ENCODE assay signal across 14 cellular contexts in the genomic region with DNA sequence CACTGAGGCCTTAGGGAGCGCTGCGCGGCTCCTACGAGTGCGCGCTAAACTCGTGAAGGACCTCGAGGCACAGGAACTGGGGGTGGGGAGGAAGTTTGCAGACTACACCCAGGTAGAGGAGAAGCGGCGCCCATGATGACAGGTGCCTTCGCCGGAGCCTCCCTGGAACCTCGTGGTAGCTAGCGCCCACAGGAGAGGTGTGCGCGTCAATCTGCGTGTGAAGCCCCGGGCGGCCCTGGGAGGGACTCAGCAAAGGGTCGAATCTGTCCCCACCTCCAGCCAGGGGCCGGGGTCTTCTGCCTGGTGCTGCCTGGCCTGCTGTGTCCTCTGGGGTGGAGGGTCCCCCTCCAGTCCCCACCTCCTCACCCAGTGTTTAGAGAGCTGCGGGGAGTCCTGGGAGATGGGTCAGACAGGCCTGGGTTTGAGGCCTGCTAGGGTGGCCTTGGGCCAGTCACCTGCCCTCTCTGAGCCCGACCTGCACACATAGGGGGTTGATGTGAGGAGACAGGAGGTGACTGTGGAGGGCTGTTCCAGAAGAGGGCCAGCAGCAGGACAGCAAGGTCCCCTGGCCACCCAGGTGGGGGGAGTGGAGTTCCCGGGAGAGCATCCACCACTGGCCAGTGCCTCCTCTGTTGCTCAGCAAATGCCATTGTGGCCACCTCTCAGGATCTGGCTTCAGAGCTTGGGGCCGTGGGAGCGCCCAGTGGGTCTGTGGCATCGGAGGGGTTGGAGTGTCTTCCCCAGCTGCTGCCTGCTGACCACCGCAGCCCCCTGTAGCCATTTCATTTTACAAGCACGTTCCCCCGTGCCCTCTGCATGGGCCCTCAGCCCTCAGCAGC. TPM values are rescaled to one million over a fixed set of nuclear protein-coding genes. Genes with fewer than 3 reads are reported as not detected.
DNase-seq lines count a peak whose midpoint lies in the region; ATAC-seq and TF ChIP-seq lines count a peak whose summit lies in the region.
"Had no signal": no experiment of that assay in that cellular context is flagged by ENCODE, and none has a peak within 500 bp of the region (broad histone marks: within the 10 kb centered on the region; RNA-seq: fewer than 3 reads in every experiment).

No MANE protein-coding gene starts in this region.

- TF ChIP-seq POLR2A in lower leg skin (IDR thresholded peaks at IDR 0.05), result no peak

- TF ChIP-seq CTCF in right atrium auricular region (IDR thresholded peaks at IDR 0.05), result no peak
- no peak for TF ChIP-seq CTCF in coronary artery (IDR thresholded peaks at IDR 0.05)
- no peak for TF ChIP-seq CTCF in lower leg skin (IDR thresholded peaks at IDR 0.05)

- peaks cover 0 to 2% of the 10 kb centered on the region in 2 donors for H3K9me3 ChIP-seq in right atrium auricular region
- H3K9me3 ChIP-seq: uterus had no signal

- H3K4me1 ChIP-seq in right atrium auricular region (peaks cover 0 to 20% of the 10 kb centered on the region in 2 donors), urinary bladder (ENCODE audit: insufficient read depth) (no peaks in the 10 kb centered on the region)

- DNase-seq in Right ventricle myocardium inferior (ENCODE audit: missing footprints) (peak; percentile 62), right atrium auricular region (ENCODE audit: low spot score) (no peak), coronary artery (ENCODE audit: low spot score) (no peak), lower leg skin (ENCODE audit: low spot score in 2 of 2) (peak in 1 of 2 donors; percentile 81), anterior cingulate cortex (lab: John Stamatoyannopoulos, UW) (no peak), SW 1271 (lab: John Stamatoyannopoulos, UW) (no peak)
- DNase-seq in stimulated activated naive CD4-positive, alpha-beta T cell (lab: John Stamatoyannopoulos, UW), result no peak
- DNase-seq: cortex of kidney, DMS53, NCI-H226, OCI-M1, uterus had no signal

- no peaks in the 10 kb centered on the region for H3K27me3 ChIP-seq in right atrium auricular region

- ATAC-seq in Right ventricle myocardium inferior, result no peak
- ATAC-seq: GM12878 had no signal

- intact Hi-C loops in Right ventricle myocardium inferior (cut with DNase I) (no loop called here), lower leg skin (cut with DNase I; ENCODE audit: low total_unique reads) (no loop called here)

- H3K4me3 ChIP-seq in right atrium auricular region (no peak overlapping the region), coronary artery (peak overlapping the region; percentile 78), lower leg skin (ENCODE audit: low read depth, poor library complexity, severe bottlenecking) (peak overlapping the region; percentile 3), urinary bladder (ENCODE audit: low read depth, low read length) (peak overlapping the region; percentile 1)
- H3K4me3 ChIP-seq: GM12878, uterus had no signal

- no peak overlapping the region for H3K27ac ChIP-seq in right atrium auricular region
- H3K27ac ChIP-seq in coronary artery, result no peak overlapping the region
- no peak overlapping the region for H3K27ac ChIP-seq in urinary bladder (ENCODE audit: low read depth)
- H3K27ac ChIP-seq: uterus had no signal

- 46 to 69% methylated on average over 12 to 27 of the region's 30 CpGs for WGBS in lower leg skin, 2 donors
- 66% methylated on average over 30 of the region's 30 CpGs for WGBS in urinary bladder

- no peaks in the 10 kb centered on the region for H3K36me3 ChIP-seq in right atrium auricular region
- H3K36me3 ChIP-seq in urinary bladder (ENCODE audit: insufficient read depth), result no peaks in the 10 kb centered on the region
- H3K36me3 ChIP-seq: uterus had no signal

RNA-seq across cellular contexts. Expression of gene KIF26A, which starts 20.2 kb away (rescaled TPM):
- total RNA-seq in Right ventricle myocardium inferior (6.4 TPM), right atrium auricular region (10 to 100 TPM in 1 of 2 donors, 1 to 10 TPM in 1; 5.6 to 14.1 TPM), lower leg skin (1 to 10 TPM; 3.7 to 5.3 (median 4.5) TPM), urinary bladder (8.5 TPM)
- polyA plus RNA-seq in urinary bladder, result 5.7 TPM
- polyA plus RNA-seq: GM12878 had no signal

RNA-seq across cellular contexts. Expression of gene ASPG, which starts 32.7 kb away (rescaled TPM):
- total RNA-seq in Right ventricle myocardium inferior, result 27.5 TPM
- total RNA-seq in right atrium auricular region, result 100 to 1,000 TPM in 1 of 2 donors, 10 to 100 TPM in 1; 78.5 to 161 TPM
- 10 to 100 TPM; 12.1 to 56.6 (median 25.4) TPM for total RNA-seq in lower leg skin
- total RNA-seq in urinary bladder, result 2.2 TPM
- polyA plus RNA-seq in urinary bladder, result 2.7 TPM
- total RNA-seq: GM12878 had no signal
- polyA plus RNA-seq: GM12878 had no signal

Comparison
In these comparisons a context has a peak if more than half of its experiments do, and no peak if none do; other contexts are left out.
1. H3K4me3 ChIP-seq: peak in coronary artery (single experiment), lower leg skin (single experiment) and urinary bladder (single experiment); none in right atrium auricular region (0 of 2).